Comparison of ENCODE assay signal across 1 cellular context in genomic region chr19:49150106-49150943, GRCh38.
TF ChIP-seq lines count a peak whose summit lies in the region.

No MANE protein-coding gene starts in this region.

TF ChIP-seq in K562, 482 proteins besides CTCF, POLR2A, EP300 and RAD21 (continued from another document and continues in another):
- TF ChIP-seq ZNF639 (CRISPR knock-in tag; conservative IDR thresholded peaks at IDR 0.05 in 1 of 2, IDR thresholded peaks at IDR 0.05 in 1 of 2) (peak in 1 of 2 experiments; percentile 68; a peak in 1 of 4 replicates), PHF21A (IDR thresholded peaks at IDR 0.05; ENCODE audit: borderline replicate concordance, low read depth) (no peak), NR3C1 (CRISPR knock-in tag; IDR thresholded peaks at IDR 0.05) (no peak), NONO (IDR thresholded peaks at IDR 0.05; ENCODE audit: low read depth in 2 of 2, low read length in 1 of 2) (peak in 1 of 2 experiments; percentile 98; a peak in 2 of 4 replicates), RBFOX2 (IDR thresholded peaks at IDR 0.05; ENCODE audit: low read depth, low read length) (peak; percentile 87), JUND (IDR thresholded peaks at IDR 0.05; ENCODE audit: borderline replicate concordance, low read depth, low read length) (peak; percentile 90), JUND (tag; IDR thresholded peaks at IDR 0.05; ENCODE audit: borderline replicate concordance, low read depth, low read length) (no peak; the same call in 2 of the 3 replicates), ZNF282 (CRISPR knock-in tag; IDR thresholded peaks at IDR 0.05) (no peak), EP400 (IDR thresholded peaks at IDR 0.05) (peak; percentile 71), ZNF263 (CRISPR knock-in tag; IDR thresholded peaks at IDR 0.05; ENCODE audit: borderline replicate concordance) (peak; percentile 66), MBD2 (IDR thresholded peaks at IDR 0.05; ENCODE audit: borderline replicate concordance, low read depth) (peak; percentile 92), TRIM28 (IDR thresholded peaks at IDR 0.05) (no peak), ZBTB9 (CRISPR knock-in tag; IDR thresholded peaks at IDR 0.05) (no peak), PYGO2 (tag; IDR thresholded peaks at IDR 0.05) (no peak), ATF3 (IDR thresholded peaks at IDR 0.05) (peak; percentile 53; the same call in 1 of the 2 replicates), ATF3 (CRISPR knock-in tag; conservative IDR thresholded peaks at IDR 0.05) (no peak), RB1 (IDR thresholded peaks at IDR 0.05; ENCODE audit: low read depth) (peak; percentile 38; the same call in 1 of the 2 replicates), MLLT1 (IDR thresholded peaks at IDR 0.05) (no peak), RBM25 (IDR thresholded peaks at IDR 0.05; ENCODE audit: low read depth, low read length, severe bottlenecking) (no peak), SMARCA5 (IDR thresholded peaks at IDR 0.05) (no peak; the same call in 1 of the 2 replicates), MEIS2 (IDR thresholded peaks at IDR 0.05; ENCODE audit: partially characterized antibody) (peak; percentile 44), PRMT5 (CRISPR knock-in tag; IDR thresholded peaks at IDR 0.05) (no peak), ZNF395 (CRISPR knock-in tag; IDR thresholded peaks at IDR 0.05) (peak; percentile 79; the same call in 1 of the 2 replicates), ATF4 (CRISPR knock-in tag; IDR thresholded peaks at IDR 0.05) (0 out of 2 replicates have a peak, but pooled peaks have one; percentile 37), KDM5B (IDR thresholded peaks at IDR 0.05; ENCODE audit: insufficient replicate concordance, low read depth, low read length) (peak; percentile 62), ATF7 (IDR thresholded peaks at IDR 0.05) (peak; percentile 100), SMARCA4 (IDR thresholded peaks at IDR 0.05) (0 out of 2 replicates have a peak, but pooled peaks have one; percentile 9), YY1 (IDR thresholded peaks at IDR 0.05; ENCODE audit: borderline replicate concordance in 1 of 3, control insufficient read depth in 1 of 3, extremely low read depth in 1 of 3, insufficient read depth in 3 of 3, insufficient read length in 1 of 3, insufficient replicate concordance in 2 of 3, low read depth in 1 of 3, low read length in 2 of 3) (no peak), POLR2AphosphoS5 (IDR thresholded peaks at IDR 0.05; ENCODE audit: control insufficient read depth, insufficient read depth, low read depth, low read length) (peak; percentile 13; the same call in 1 of the 2 replicates), ZNF740 (CRISPR knock-in tag; IDR thresholded peaks at IDR 0.05) (peak; percentile 59), ZNF740 (tag; IDR thresholded peaks at IDR 0.05) (no peak), FOSL1 (tag; conservative IDR thresholded peaks at IDR 0.05) (no peak), DLX4 (CRISPR knock-in tag; IDR thresholded peaks at IDR 0.05) (no peak), SRSF7 (optimal IDR thresholded peaks at IDR 0.05; ENCODE audit: low read depth, low read length) (no peak), CBFA2T3 (IDR thresholded peaks at IDR 0.05) (peak; percentile 2), NFIC (IDR thresholded peaks at IDR 0.05) (0 out of 2 replicates have a peak, but pooled peaks have one; percentile 24), THAP7 (CRISPR knock-in tag; IDR thresholded peaks at IDR 0.05) (no peak), ETS1 (conservative IDR thresholded peaks at IDR 0.05; ENCODE audit: control insufficient read depth, low read depth, low read length) (0 out of 2 replicates have a peak, but pooled peaks have one; percentile 27), ELF2 (CRISPR knock-in tag; IDR thresholded peaks at IDR 0.05) (no peak), PRPF4 (IDR thresholded peaks at IDR 0.05; ENCODE audit: insufficient read depth, low read depth, low read length, poor library complexity, severe bottlenecking) (no peak), BRF1 (IDR thresholded peaks at IDR 0.05; ENCODE audit: borderline replicate concordance, extremely low read depth, insufficient read length) (no peak), GABPB1 (CRISPR knock-in tag; IDR thresholded peaks at IDR 0.05) (peak; percentile 76; the same call in 1 of the 2 replicates), RNF2 (IDR thresholded peaks at IDR 0.05) (peak; percentile 49; the same call in 1 of the 2 replicates), C11orf30 (IDR thresholded peaks at IDR 0.05; ENCODE audit: low read depth) (no peak), ZFX (CRISPR knock-in tag; IDR thresholded peaks at IDR 0.05) (peak; percentile 71), PCBP1 (IDR thresholded peaks at IDR 0.05; ENCODE audit: low read depth, low read length, poor library complexity, severe bottlenecking) (peak; percentile 66), PKNOX1 (IDR thresholded peaks at IDR 0.05) (peak; percentile 74), GMEB1 (CRISPR knock-in tag; IDR thresholded peaks at IDR 0.05) (no peak), HNRNPLL (IDR thresholded peaks at IDR 0.05; ENCODE audit: low read depth, low read length, poor library complexity, severe bottlenecking) (peak; percentile 36), HMGN3 (IDR thresholded peaks at IDR 0.05; ENCODE audit: borderline replicate concordance, extremely low read depth, insufficient read length, low read depth, low read length) (peak; percentile 88), ZNF175 (CRISPR knock-in tag; IDR thresholded peaks at IDR 0.05; ENCODE audit: low read depth) (no peak), NUFIP1 (IDR thresholded peaks at IDR 0.05; ENCODE audit: partially characterized antibody) (peak; percentile 77), EGR1 (conservative IDR thresholded peaks at IDR 0.05) (peak; percentile 78), GATAD2A (IDR thresholded peaks at IDR 0.05) (peak; percentile 88; the same call in 1 of the 2 replicates), MEF2D (tag; conservative IDR thresholded peaks at IDR 0.05; ENCODE audit: low read depth) (no peak), SIN3A (IDR thresholded peaks at IDR 0.05; ENCODE audit: borderline replicate concordance in 2 of 2, control insufficient read depth in 1 of 2, low read depth in 2 of 2, low read length in 2 of 2) (peak in 1 of 2 experiments; percentile 5; a peak in 1 of 4 replicates), ZNF778 (CRISPR knock-in tag; IDR thresholded peaks at IDR 0.05) (no peak), TEAD1 (CRISPR knock-in tag; IDR thresholded peaks at IDR 0.05) (0 out of 4 replicates have a peak, but pooled peaks of 1 of the 2 experiments have one; percentile 11), ZNF174 (CRISPR knock-in tag; IDR thresholded peaks at IDR 0.05) (no peak)
